In genomic region chr2:239721531-239721930, GRCh38 we compare ENCODE assay signal across 17 cellular contexts.
"Had no signal": no experiment of that assay in that cellular context is flagged by ENCODE, and none has a peak within 500 bp of the region (broad histone marks: within the 10 kb centered on the region; RNA-seq: fewer than 3 reads in every experiment).

No MANE protein-coding gene starts in this region.

- FAIRE-seq: endometrium, small intestine, TTC549 had no signal

- H3K9me3 Mint-ChIP-seq: stimulated activated naive CD8-positive, alpha-beta T cell treated with anti-CD3 and anti-CD28 coated beads, Interleukin-15, Interleukin-2, amounts not matched to agents 100 ng/mL and 50 ng/mL, for 24 hours had no signal

- H3K36me3 ChIP-seq: gastroesophageal sphincter, heart right ventricle, upper lobe of left lung had no signal

- H3K27me3 ChIP-seq: gastroesophageal sphincter, upper lobe of left lung had no signal

- H3K4me3 ChIP-seq: gastroesophageal sphincter, heart right ventricle, mucosa of descending colon, upper lobe of left lung had no signal

- H3K27me3 Mint-ChIP-seq: activated naive CD8-positive, alpha-beta T cell treated with anti-CD3 and anti-CD28 coated beads, Interleukin-2, amount 10 ng/mL, durations not matched to agents 7 days and 5 days; naive thymus-derived CD4-positive, alpha-beta T cell; stimulated activated naive CD8-positive, alpha-beta T cell treated with anti-CD3 and anti-CD28 coated beads, Interleukin-15, Interleukin-2, amounts not matched to agents 100 ng/mL and 50 ng/mL, for 24 hours had no signal

- H3K4me1 ChIP-seq: upper lobe of left lung had no signal

- H3K4me1 Mint-ChIP-seq: activated naive CD8-positive, alpha-beta T cell treated with anti-CD3 and anti-CD28 coated beads, Interleukin-2, amount 10 ng/mL, durations not matched to agents 7 days and 5 days; naive thymus-derived CD4-positive, alpha-beta T cell had no signal

- H3K4me3 Mint-ChIP-seq: activated CD8-positive, alpha-beta T cell treated with anti-CD3 and anti-CD28 coated beads, Interleukin-2, amount 10 ng/mL, durations not matched to agents 7 days and 5 days; activated naive CD8-positive, alpha-beta T cell treated with anti-CD3 and anti-CD28 coated beads, Interleukin-2, amount 10 ng/mL, durations not matched to agents 7 days and 5 days; naive thymus-derived CD4-positive, alpha-beta T cell; stimulated activated naive CD8-positive, alpha-beta T cell treated with anti-CD3 and anti-CD28 coated beads, Interleukin-15, Interleukin-2, amounts not matched to agents 100 ng/mL and 50 ng/mL, for 24 hours; WTC11 had no signal

- H3K36me3 Mint-ChIP-seq: activated naive CD8-positive, alpha-beta T cell treated with anti-CD3 and anti-CD28 coated beads, Interleukin-2, amount 10 ng/mL, durations not matched to agents 7 days and 5 days; naive thymus-derived CD4-positive, alpha-beta T cell; WTC11 had no signal

- DNase-seq: activated CD4-positive, alpha-beta T cell treated with anti-CD3 and anti-CD28 coated beads for 4 hours; activated CD8-positive, alpha-beta T cell treated with anti-CD3 and anti-CD28 coated beads, Interleukin-2, amount 10 ng/mL, durations not matched to agents 7 days and 5 days; activated naive CD8-positive, alpha-beta T cell treated with anti-CD3 and anti-CD28 coated beads, Interleukin-2, amount 10 ng/mL, durations not matched to agents 7 days and 5 days; anterior cingulate cortex; cerebellar nuclear complex; heart right ventricle; left cardiac atrium; mucosa of descending colon; SIG-M5; small intestine had no signal

- H3K27ac Mint-ChIP-seq: activated CD8-positive, alpha-beta T cell treated with anti-CD3 and anti-CD28 coated beads, Interleukin-2, amount 10 ng/mL, durations not matched to agents 7 days and 5 days; activated naive CD8-positive, alpha-beta T cell treated with anti-CD3 and anti-CD28 coated beads, Interleukin-2, amount 10 ng/mL, durations not matched to agents 7 days and 5 days; naive thymus-derived CD4-positive, alpha-beta T cell; stimulated activated naive CD8-positive, alpha-beta T cell treated with anti-CD3 and anti-CD28 coated beads, Interleukin-15, Interleukin-2, amounts not matched to agents 100 ng/mL and 50 ng/mL, for 24 hours; WTC11 had no signal

- H3K9me3 ChIP-seq: gastroesophageal sphincter, heart right ventricle, mucosa of descending colon, upper lobe of left lung had no signal

- ATAC-seq: activated CD8-positive, alpha-beta T cell treated with anti-CD3 and anti-CD28 coated beads, Interleukin-2, amount 10 ng/mL, durations not matched to agents 7 days and 5 days; gastroesophageal sphincter; heart right ventricle; left cardiac atrium; mucosa of descending colon; naive thymus-derived CD4-positive, alpha-beta T cell; WTC11 had no signal

- H3K27ac ChIP-seq: gastroesophageal sphincter, heart right ventricle, upper lobe of left lung had no signal
